17 cellular contexts compared by ENCODE assay signal in genomic region chr13:102651892-102652291, GRCh38. TPM values are rescaled to one million over a fixed set of nuclear protein-coding genes. Genes with fewer than 3 reads are reported as not detected.
A peak's percentile ranks its signal among the peaks of the same experiment; 100 is the strongest.
DNase-seq lines count a peak whose midpoint lies in the region; ATAC-seq and TF ChIP-seq lines count a peak whose summit lies in the region.
"Had no signal": no experiment of that assay in that cellular context is flagged by ENCODE, and none has a peak within 500 bp of the region (broad histone marks: within the 10 kb centered on the region; RNA-seq: fewer than 3 reads in every experiment).

No MANE protein-coding gene starts in this region.

- H3K27me3 ChIP-seq in right atrium auricular region = no peaks in the 10 kb centered on the region
- H3K27me3 ChIP-seq: sigmoid colon, testis had no signal

- H3K27ac Mint-ChIP-seq in activated T-helper 17 cell treated with anti-CD3 and anti-CD28 coated beads, Interleukin-2, amount 50 U/mL, for 72 hours = peak overlapping the region; percentile 20

- no peak for TF ChIP-seq RAD21 in Ishikawa (IDR thresholded peaks at IDR 0.05; ENCODE audit: low read depth)

- H3K36me3 ChIP-seq in right atrium auricular region = peaks cover 33% of the 10 kb centered on the region

- no peak overlapping the region for H3K4me3 Mint-ChIP-seq in activated T-helper 17 cell treated with anti-CD3 and anti-CD28 coated beads, Interleukin-2, amount 50 U/mL, for 72 hours

- H3K4me1 ChIP-seq in right atrium auricular region = no peaks in the 10 kb centered on the region
- H3K4me1 ChIP-seq: testis had no signal

- H3K4me3 ChIP-seq in right atrium auricular region = no peak overlapping the region
- H3K4me3 ChIP-seq: A549, mucosa of descending colon, sigmoid colon, testis had no signal

- H3K9me3 Mint-ChIP-seq in activated T-helper 17 cell treated with anti-CD3 and anti-CD28 coated beads, Interleukin-2, amount 50 U/mL, for 72 hours = no peaks in the 10 kb centered on the region

- no peaks in the 10 kb centered on the region for H3K27me3 Mint-ChIP-seq in activated T-helper 17 cell treated with anti-CD3 and anti-CD28 coated beads, Interleukin-2, amount 50 U/mL, for 72 hours

- H3K27ac ChIP-seq in right atrium auricular region = no peak overlapping the region
- H3K27ac ChIP-seq: A549, testis had no signal

- peaks cover 64% of the 10 kb centered on the region for H3K36me3 Mint-ChIP-seq in activated T-helper 17 cell treated with anti-CD3 and anti-CD28 coated beads, Interleukin-2, amount 50 U/mL, for 72 hours (ENCODE audit: low read depth)

- DNase-seq in A172 (ENCODE audit: low spot score) (peak; percentile 81), kidney glomerular epithelial cell (lab: John Stamatoyannopoulos, UW) (peak; percentile 29), right atrium auricular region (ENCODE audit: low spot score) (no peak)
- DNase-seq in stimulated activated naive CD4-positive, alpha-beta T cell treated with Interleukin-2 at 50 U/mL for 16 hours (lab: John Stamatoyannopoulos, UW) = no peak
- DNase-seq: activated CD4-positive, alpha-beta T cell treated with anti-CD3 and anti-CD28 coated beads, Interleukin-2, amount 50 U/mL, for 1 hour; activated gamma-delta T cell treated with Interleukin-2 at 50 U/mL for 16 hours; mucosa of descending colon; NCI-H1417 treated with DMSO at 0.1 percent for 48 hours; sigmoid colon; testis had no signal

- no peak for TF ChIP-seq CTCF in right atrium auricular region (IDR thresholded peaks at IDR 0.05)

- no peaks in the 10 kb centered on the region for H3K9me3 ChIP-seq in right atrium auricular region
- H3K9me3 ChIP-seq: A549, mucosa of descending colon, sigmoid colon, testis had no signal

- ATAC-seq in activated T-helper 17 cell treated with anti-CD3 and anti-CD28 coated beads, Interleukin-2, amount 50 U/mL, for 72 hours (replicated peaks) = no peak
- ATAC-seq in GM18868 (IDR thresholded peaks at IDR 0.05; ENCODE audit: unreplicated experiment) = no peak
- ATAC-seq in HG03460 (IDR thresholded peaks at IDR 0.05; ENCODE audit: unreplicated experiment) = no peak
- ATAC-seq: A549, mucosa of descending colon had no signal

- H3K4me1 Mint-ChIP-seq in activated T-helper 17 cell treated with anti-CD3 and anti-CD28 coated beads, Interleukin-2, amount 50 U/mL, for 72 hours = no peaks in the 10 kb centered on the region

- no peak for TF ChIP-seq EP300 in Ishikawa (IDR thresholded peaks at IDR 0.05; ENCODE audit: borderline replicate concordance)

TF ChIP-seq in Ishikawa, 13 proteins besides CTCF, POLR2A, EP300 and RAD21:
- TF ChIP-seq EGR1 (IDR thresholded peaks at IDR 0.05) (no peak), CEBPB (IDR thresholded peaks at IDR 0.05) (peak; percentile 64; the same call in 1 of the 2 replicates)
TF ChIP-seq in Ishikawa: peak in this region for 1.

RNA-seq across cellular contexts. Expression of gene METTL21C, which starts 43.0 kb away (rescaled TPM):
- total RNA-seq in A172 (2014; rRNA removed; shearing (Covaris generic)) = not detected in 2 replicates
- total RNA-seq in activated T-helper 17 cell treated with anti-CD3 and anti-CD28 coated beads, Interleukin-2, amount 50 U/mL, for 72 hours = not detected
- total RNA-seq in right atrium auricular region = not detected
- total RNA-seq: cardiac septum, endothelial cell of umbilical vein, mucosa of descending colon had no signal

RNA-seq across cellular contexts. Expression of gene TPP2, which starts 55.1 kb away (rescaled TPM):
- total RNA-seq in A172 (2014; rRNA removed; shearing (Covaris generic)) = 48.4 and 86.1 TPM in 2 replicates
- total RNA-seq in activated T-helper 17 cell treated with anti-CD3 and anti-CD28 coated beads, Interleukin-2, amount 50 U/mL, for 72 hours = 10 to 100 TPM; 57.2 to 71.4 TPM
- total RNA-seq in right atrium auricular region = 10 to 100 TPM; 28.6 to 59.9 TPM

Comparison
In these comparisons a context has a peak if more than half of its experiments do, and no peak if none do; other contexts are left out.
1. DNase-seq: peak in A172 (single experiment) and kidney glomerular epithelial cell (single experiment); none in right atrium auricular region (single experiment) and stimulated activated naive CD4-positive, alpha-beta T cell treated with Interleukin-2 at 50 U/mL for 16 hours (single experiment).